In genomic region chr1:1318131-1318652, GRCh38 we compare ENCODE assay signal across 6 cellular contexts. TPM values are rescaled to one million over a fixed set of nuclear protein-coding genes. Genes with fewer than 3 reads are reported as not detected.
DNase-seq lines count a peak whose midpoint lies in the region; ATAC-seq lines count a peak whose summit lies in the region.

No MANE protein-coding gene starts in this region.

- ATAC-seq in HG02885 (IDR thresholded peaks at IDR 0.05; ENCODE audit: poor library complexity, unreplicated experiment), result no peak
- ATAC-seq in HG03520 (IDR thresholded peaks at IDR 0.05; ENCODE audit: unreplicated experiment), result no peak

- peak; percentile 86 for DNase-seq in DMS153 treated with DMSO at 0.1 percent for 48 hours (lab: John Stamatoyannopoulos, UW; ENCODE audit: unreplicated experiment)
- DNase-seq in SHP77 treated with DMSO at 0.1 percent for 48 hours (lab: John Stamatoyannopoulos, UW), result peak; percentile 44
- peak; percentile 89 for DNase-seq in kidney tubule cell (ENCODE audit: low spot score)
- DNase-seq in SK-N-DZ (ENCODE audit: low spot score), result no peak

RNA-seq across cellular contexts. Expression of gene INTS11, which starts 6.3 kb away (rescaled TPM):
- 73.2 and 97.2 TPM in 2 replicates for polyA plus RNA-seq in SK-N-DZ (2014; cell fraction: cytosol; rRNA removed)
- 426 and 497 TPM in 2 replicates for polyA plus RNA-seq in SK-N-DZ (2014; cell fraction: nucleus; rRNA removed)

RNA-seq across cellular contexts. Expression of gene CPTP, which starts 6.4 kb away (rescaled TPM):
- polyA plus RNA-seq in SK-N-DZ (2014; cell fraction: cytosol; rRNA removed), result 10.0 and 10.7 TPM in 2 replicates
- polyA plus RNA-seq in SK-N-DZ (2014; cell fraction: nucleus; rRNA removed), result 5.8 and 6.7 TPM in 2 replicates

RNA-seq across cellular contexts. Expression of gene PUSL1, which starts 9.8 kb away (rescaled TPM):
- 26.7 and 45.0 TPM in 2 replicates for polyA plus RNA-seq in SK-N-DZ (2014; cell fraction: cytosol; rRNA removed)
- 39.6 and 44.2 TPM in 2 replicates for polyA plus RNA-seq in SK-N-DZ (2014; cell fraction: nucleus; rRNA removed)

RNA-seq across cellular contexts. Expression of gene ACAP3, which starts 10.5 kb away (rescaled TPM):
- 30.5 and 31.1 TPM in 2 replicates for polyA plus RNA-seq in SK-N-DZ (2014; cell fraction: cytosol; rRNA removed)
- polyA plus RNA-seq in SK-N-DZ (2014; cell fraction: nucleus; rRNA removed), result 600 and 662 TPM in 2 replicates

RNA-seq across cellular contexts. Expression of gene TAS1R3, which starts 12.9 kb away (rescaled TPM):
- polyA plus RNA-seq in SK-N-DZ (2014; cell fraction: cytosol; rRNA removed), result 0.07 and 0.33 TPM in 2 replicates
- polyA plus RNA-seq in SK-N-DZ (2014; cell fraction: nucleus; rRNA removed), result 0.54 and 0.69 TPM in 2 replicates
